In genomic region chr21:32770514-32771133, GRCh38 we compare ENCODE assay signal across 9 cellular contexts. TPM values are rescaled to one million over a fixed set of nuclear protein-coding genes. Genes with fewer than 3 reads are reported as not detected.
A peak's percentile ranks its signal among the peaks of the same experiment; 100 is the strongest.
DNase-seq lines count a peak whose midpoint lies in the region; ATAC-seq and FAIRE-seq lines count a peak whose summit lies in the region.
"Had no signal": no experiment of that assay in that cellular context is flagged by ENCODE, and none has a peak within 500 bp of the region (broad histone marks: within the 10 kb centered on the region; RNA-seq: fewer than 3 reads in every experiment).

No MANE protein-coding gene starts in this region.

- H3K27ac ChIP-seq in right cardiac atrium (ENCODE audit: low read length): peak overlapping the region; percentile 86

- peak overlapping the region; percentile 99 for H3K4me3 Mint-ChIP-seq in activated T-helper 2 cell treated with anti-CD3 and anti-CD28 coated beads, Interferon-gamma antibody, Interleukin-2, Interleukin-4, amounts not matched to agents 10 μg/mL and 5 μg/mL and 100 μg/mL, durations not matched to agents 14 hours and 24 hours and 36 hours (ENCODE audit: low read depth)

- ATAC-seq in right cardiac atrium: peak in 1 of 2 donors; percentile 2
- no peak for ATAC-seq in HG03354 (IDR thresholded peaks at IDR 0.05; ENCODE audit: poor library complexity, severe bottlenecking, unreplicated experiment)

- no peaks in the 10 kb centered on the region for H3K27me3 ChIP-seq in right cardiac atrium (ENCODE audit: control insufficient read depth, insufficient read depth)

- H3K36me3 Mint-ChIP-seq in activated T-helper 2 cell treated with anti-CD3 and anti-CD28 coated beads, Interferon-gamma antibody, Interleukin-2, Interleukin-4, amounts not matched to agents 10 μg/mL and 5 μg/mL and 100 μg/mL, durations not matched to agents 14 hours and 24 hours and 36 hours (ENCODE audit: low read depth): peaks cover 51% of the 10 kb centered on the region

- no peaks in the 10 kb centered on the region for H3K27me3 Mint-ChIP-seq in activated T-helper 2 cell treated with anti-CD3 and anti-CD28 coated beads, Interferon-gamma antibody, Interleukin-2, Interleukin-4, amounts not matched to agents 10 μg/mL and 5 μg/mL and 100 μg/mL, durations not matched to agents 14 hours and 24 hours and 36 hours (ENCODE audit: low read depth)

- H3K4me1 Mint-ChIP-seq in activated T-helper 2 cell treated with anti-CD3 and anti-CD28 coated beads, Interferon-gamma antibody, Interleukin-2, Interleukin-4, amounts not matched to agents 10 μg/mL and 5 μg/mL and 100 μg/mL, durations not matched to agents 14 hours and 24 hours and 36 hours (ENCODE audit: low read depth): peaks cover 52% of the 10 kb centered on the region

- H3K4me1 ChIP-seq in right cardiac atrium (ENCODE audit: control insufficient read depth, insufficient read depth, low read length): peaks cover 2% of the 10 kb centered on the region

- H3K9me3 ChIP-seq in right cardiac atrium (ENCODE audit: control insufficient read depth, low read length): no peaks in the 10 kb centered on the region

- H3K9me3 Mint-ChIP-seq in activated T-helper 2 cell treated with anti-CD3 and anti-CD28 coated beads, Interferon-gamma antibody, Interleukin-2, Interleukin-4, amounts not matched to agents 10 μg/mL and 5 μg/mL and 100 μg/mL, durations not matched to agents 14 hours and 24 hours and 36 hours: peaks cover 8% of the 10 kb centered on the region

- DNase-seq in NCI-H345 (lab: John Stamatoyannopoulos, UW): peak; percentile 34
- DNase-seq in NCI-H345 treated with DMSO at 0.1 percent for 48 hours (lab: John Stamatoyannopoulos, UW; ENCODE audit: unreplicated experiment): no peak
- DNase-seq in HTR-8/SVneo (ENCODE audit: insufficient read length, low spot score): peak; percentile 21
- no peak for DNase-seq in activated T-helper 2 cell treated with anti-CD3 and anti-CD28 coated beads, Interferon-gamma antibody, Interleukin-2, Interleukin-4, amounts not matched to agents 10 μg/mL and 5 μg/mL and 100 μg/mL, durations not matched to agents 14 hours and 24 hours and 36 hours (ENCODE audit: low spot score)
- DNase-seq in right cardiac atrium: no peak
- DNase-seq in retina: peak; percentile 53
- no peak for DNase-seq in NCI-H2196 (lab: John Stamatoyannopoulos, UW; ENCODE audit: unreplicated experiment)

- no peak for FAIRE-seq in HTR-8/SVneo (lab: Jason Lieb, UNC)
- FAIRE-seq: colon had no signal

- 7% methylated on average over 14 of the region's 14 CpGs for WGBS in right cardiac atrium

- H3K27ac Mint-ChIP-seq in activated T-helper 2 cell treated with anti-CD3 and anti-CD28 coated beads, Interferon-gamma antibody, Interleukin-2, Interleukin-4, amounts not matched to agents 10 μg/mL and 5 μg/mL and 100 μg/mL, durations not matched to agents 14 hours and 24 hours and 36 hours: peak overlapping the region; percentile 91

- intact Hi-C loops in activated T-helper 2 cell treated with anti-CD3 and anti-CD28 coated beads, Interferon-gamma antibody, Interleukin-2, Interleukin-4, amounts not matched to agents 10 μg/mL and 5 μg/mL and 100 μg/mL, durations not matched to agents 14 hours and 24 hours and 36 hours (cut with micrococcal nuclease): loop anchor here (2.0 to 5.0 kb wide), 6 partner anchors 57 to 872 kb away; partner anchors contain the start of genes CFAP298, CRYZL1, EVA1C and ITSN1
- intact Hi-C loops in right cardiac atrium (cut with DNase I): loop anchor here in 1 of 4 donors (2.0 kb wide), 1 partner anchor 44 kb away; no protein-coding TSS in a partner anchor

- H3K4me3 ChIP-seq in right cardiac atrium (ENCODE audit: low read length): peak overlapping the region; percentile 82

RNA-seq across cellular contexts. Expression of gene PAXBP1, which starts 0.9 kb away (rescaled TPM):
- 65.7 and 66.5 TPM in 2 replicates for total RNA-seq in activated T-helper 2 cell treated with anti-CD3 and anti-CD28 coated beads, Interferon-gamma antibody, Interleukin-2, Interleukin-4, amounts not matched to agents 10 μg/mL and 5 μg/mL and 100 μg/mL, durations not matched to agents 14 hours and 24 hours and 36 hours
- 10 to 100 TPM; 12.2 to 19.7 (median 16.1) TPM for total RNA-seq in right cardiac atrium
- polyA plus RNA-seq in right cardiac atrium: 9.3 TPM

RNA-seq across cellular contexts. Expression of gene SYNJ1, which starts 42.8 kb away (rescaled TPM):
- total RNA-seq in activated T-helper 2 cell treated with anti-CD3 and anti-CD28 coated beads, Interferon-gamma antibody, Interleukin-2, Interleukin-4, amounts not matched to agents 10 μg/mL and 5 μg/mL and 100 μg/mL, durations not matched to agents 14 hours and 24 hours and 36 hours: 11.8 and 16.5 TPM in 2 replicates
- total RNA-seq in right cardiac atrium: 10 to 100 TPM; 13.4 to 16.9 (median 16.0) TPM
- 5.8 TPM for polyA plus RNA-seq in right cardiac atrium

Comparison
In these comparisons a context has a peak if more than half of its experiments do, and no peak if none do; other contexts are left out.
1. DNase-seq: peak in NCI-H345 (single experiment), HTR-8/SVneo (single experiment) and retina (single experiment); none in NCI-H345 treated with DMSO at 0.1 percent for 48 hours (single experiment), activated T-helper 2 cell treated with anti-CD3 and anti-CD28 coated beads, Interferon-gamma antibody, Interleukin-2, Interleukin-4, amounts not matched to agents 10 μg/mL and 5 μg/mL and 100 μg/mL, durations not matched to agents 14 hours and 24 hours and 36 hours (single experiment), right cardiac atrium (0 of 3) and NCI-H2196 (single experiment).